Comparison of ENCODE assay signal across 8 cellular contexts in genomic region chr19:35756373-35757230, GRCh38. TPM values are rescaled to one million over a fixed set of nuclear protein-coding genes. Genes with fewer than 3 reads are reported as not detected.
DNase-seq lines count a peak whose midpoint lies in the region; ATAC-seq and TF ChIP-seq lines count a peak whose summit lies in the region.

Gene HSPB6 (minus strand): TSS chr19:35757029. CDS start chr19:35757008, 21 bp downstream.

- H3K27ac Mint-ChIP-seq in neural crest cell (ENCODE audit: unreplicated experiment) = peak within 1 kb of the TSS; percentile 90

- H3K4me3 Mint-ChIP-seq in neural crest cell = peak within 1 kb of the TSS; percentile 97

- peaks cover 8% of the 10 kb centered on the region; the same call in 1 of the 2 replicates for H3K4me1 ChIP-seq in SJCRH30

- H3K27me3 ChIP-seq in SJCRH30 = no peaks in the 10 kb centered on the region

- peaks cover 2% of the 10 kb centered on the region for H3K27me3 Mint-ChIP-seq in neural crest cell (ENCODE audit: low read depth)

- peak within 1 kb of the TSS; percentile 89 for H3K27ac ChIP-seq in SJCRH30

- no peak for ATAC-seq in GM18517 (IDR thresholded peaks at IDR 0.05; ENCODE audit: unreplicated experiment)
- ATAC-seq in GM19035 (IDR thresholded peaks at IDR 0.05; ENCODE audit: unreplicated experiment) = no peak

- peaks cover 25% of the 10 kb centered on the region for H3K4me1 Mint-ChIP-seq in neural crest cell

- peak; percentile 53 for DNase-seq in Daoy (ENCODE audit: low read depth)
- DNase-seq in SJCRH30 = no peak
- peak; percentile 79 for DNase-seq in fibroblast of gingiva (ENCODE audit: low read depth)
- no peak for DNase-seq in neural crest cell (ENCODE audit: low read depth, low spot score)
- no peak for DNase-seq in NCI-H1092 (lab: John Stamatoyannopoulos, UW)
- DNase-seq in GOT3 (lab: John Stamatoyannopoulos, UW) = no peak

- no peaks in the 10 kb centered on the region for H3K9me3 Mint-ChIP-seq in neural crest cell

- H3K36me3 Mint-ChIP-seq in neural crest cell (ENCODE audit: low read depth) = no peaks in the 10 kb centered on the region

- H3K9me3 ChIP-seq in SJCRH30 (replicated peaks) = no peaks in the 10 kb centered on the region

- peak within 1 kb of the TSS; percentile 91 for H3K4me3 ChIP-seq in SJCRH30

- peaks cover 16% of the 10 kb centered on the region; the same call in 1 of the 2 replicates for H3K36me3 ChIP-seq in SJCRH30

- no peak for TF ChIP-seq CTCF in neural crest cell (conservative IDR thresholded peaks at IDR 0.05)

RNA-seq across cellular contexts. Expression of gene HSPB6, which starts in this region (rescaled TPM):
- total RNA-seq in Daoy (2014; rRNA removed; shearing (Covaris generic)) = 0.06 TPM in 1 of 2 replicates, not detected in the other
- not detected in 2 replicates for total RNA-seq in SJCRH30 (2014; rRNA removed; shearing (Covaris generic))
- total RNA-seq in neural crest cell = 0.37 and 0.64 TPM in 2 replicates

Comparison
In these comparisons a context has a peak if more than half of its experiments do, and no peak if none do; other contexts are left out.
1. Peak in DNase-seq in Daoy; RNA of the gene not detected or under 1 TPM.